In genomic region chr3:113946831-113947230, GRCh38 we compare ENCODE assay signal across 1 cellular context.
TF ChIP-seq lines count a peak whose summit lies in the region.

No MANE protein-coding gene starts in this region.

TF ChIP-seq in H1, 55 proteins besides CTCF, POLR2A, EP300 and RAD21 (continued from another document):
- TF ChIP-seq E2F6 (IDR thresholded peaks at IDR 0.05) (no peak), TBP (IDR thresholded peaks at IDR 0.05; ENCODE audit: low read depth, low read length) (no peak), TCF12 (IDR thresholded peaks at IDR 0.05; ENCODE audit: low read depth, low read length) (no peak), GABPA (IDR thresholded peaks at IDR 0.05; ENCODE audit: borderline replicate concordance, insufficient read depth, low read length) (no peak), HDAC2 (IDR thresholded peaks at IDR 0.05; ENCODE audit: borderline replicate concordance in 1 of 2, low read depth in 2 of 2, low read length in 2 of 2) (no peak), SP2 (IDR thresholded peaks at IDR 0.05; ENCODE audit: low read length) (no peak), CBX8 (IDR thresholded peaks at IDR 0.05; ENCODE audit: borderline replicate concordance, low read depth, low read length) (no peak), BRCA1 (IDR thresholded peaks at IDR 0.05; ENCODE audit: low read depth, low read length) (no peak), CHD7 (IDR thresholded peaks at IDR 0.05; ENCODE audit: insufficient replicate concordance, low read length) (no peak)
